Comparison of ENCODE assay signal across 9 cellular contexts in the genomic region with DNA sequence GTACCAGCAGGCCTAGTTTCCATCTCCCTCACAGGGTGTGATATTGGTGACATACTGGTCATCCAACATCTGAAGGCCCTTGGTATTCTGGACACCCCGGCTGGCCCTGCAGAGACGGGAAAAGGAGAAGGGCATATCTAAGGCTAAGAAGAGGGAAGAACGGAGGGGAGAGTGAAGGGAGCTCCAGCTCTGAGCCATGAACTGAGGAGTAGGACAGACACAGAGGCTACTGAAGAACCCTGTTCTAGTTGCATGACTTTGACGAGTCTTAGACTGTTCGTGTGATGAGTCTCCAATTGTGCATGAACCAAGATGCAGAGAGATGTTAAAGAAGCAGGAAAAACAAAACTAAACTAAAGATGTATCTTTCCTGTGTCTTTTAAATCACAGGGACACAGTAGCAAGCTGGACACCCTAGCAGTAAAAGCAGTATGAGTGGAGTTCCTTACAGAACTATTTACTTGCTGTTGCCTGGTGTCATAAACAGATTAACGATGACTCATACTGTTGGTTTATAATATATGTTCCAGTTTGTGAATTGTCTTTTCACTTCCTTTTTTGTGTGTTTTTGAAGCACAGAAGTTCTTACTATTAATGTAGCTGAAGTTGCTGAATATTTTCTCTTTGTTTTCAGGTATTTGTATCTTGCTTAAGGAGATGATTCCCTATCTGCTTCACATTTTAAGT. TPM values are rescaled to one million over a fixed set of nuclear protein-coding genes. Genes with fewer than 3 reads are reported as not detected.
A peak's percentile ranks its signal among the peaks of the same experiment; 100 is the strongest.
DNase-seq lines count a peak whose midpoint lies in the region; ATAC-seq and TF ChIP-seq lines count a peak whose summit lies in the region.
"Had no signal": no experiment of that assay in that cellular context is flagged by ENCODE, and none has a peak within 500 bp of the region (broad histone marks: within the 10 kb centered on the region; RNA-seq: fewer than 3 reads in every experiment).

No MANE protein-coding gene starts in this region.

- H3K4me3 Mint-ChIP-seq in activated T-cell treated with anti-CD3 and anti-CD28 coated beads, Interleukin-2, amount 50 U/mL, for 72 hours, result peak overlapping the region in 1 of 2 donors; percentile 11
- H3K4me3 Mint-ChIP-seq: activated naive CD8-positive, alpha-beta T cell had no signal

- ATAC-seq in activated T-cell treated with anti-CD3 and anti-CD28 coated beads, Interleukin-2, amount 50 U/mL, for 72 hours (replicated peaks in 1 of 2), result peak; percentile 53 to 73
- peak; percentile 99 for ATAC-seq in HG02852 (IDR thresholded peaks at IDR 0.05; ENCODE audit: unreplicated experiment)

- no peaks in the 10 kb centered on the region for H3K36me3 Mint-ChIP-seq in activated T-cell treated with anti-CD3 and anti-CD28 coated beads, Interleukin-2, amount 50 U/mL, for 72 hours (ENCODE audit: insufficient read depth in 2 of 2)
- H3K36me3 Mint-ChIP-seq: activated naive CD8-positive, alpha-beta T cell had no signal

- TF ChIP-seq POLR2A in erythroblast (IDR thresholded peaks at IDR 0.05; ENCODE audit: low read length), result no peak

- no peak overlapping the region for H3K4me3 ChIP-seq in OCI-LY3 (ENCODE audit: low read length)
- no peak overlapping the region for H3K4me3 ChIP-seq in skeletal muscle satellite cell (ENCODE audit: low read length)

- H3K27ac Mint-ChIP-seq in activated T-cell treated with anti-CD3 and anti-CD28 coated beads, Interleukin-2, amount 50 U/mL, for 72 hours, result no peak overlapping the region
- H3K27ac Mint-ChIP-seq: activated naive CD8-positive, alpha-beta T cell had no signal

- peaks cover 0 to under 1% of the 10 kb centered on the region in 2 donors for H3K9me3 Mint-ChIP-seq in activated T-cell treated with anti-CD3 and anti-CD28 coated beads, Interleukin-2, amount 50 U/mL, for 72 hours

- H3K27ac ChIP-seq in OCI-LY3 (ENCODE audit: low read length), result no peak overlapping the region

- H3K9me3 ChIP-seq in OCI-LY3 (ENCODE audit: insufficient read depth, low read length), result no peaks in the 10 kb centered on the region
- H3K9me3 ChIP-seq in skeletal muscle satellite cell (replicated peaks; ENCODE audit: low read length), result no peaks in the 10 kb centered on the region

- no peaks in the 10 kb centered on the region for H3K27me3 Mint-ChIP-seq in activated T-cell treated with anti-CD3 and anti-CD28 coated beads, Interleukin-2, amount 50 U/mL, for 72 hours (ENCODE audit: low read depth)
- H3K27me3 Mint-ChIP-seq: activated naive CD8-positive, alpha-beta T cell had no signal

- no peak for DNase-seq in activated T-cell treated with anti-CD3 and anti-CD28 coated beads, Interleukin-2, amount 50 U/mL, for 72 hours
- DNase-seq in activated T-cell treated with anti-CD3 and anti-CD28 coated beads for 4 hours (no peak), erythroblast (lab: John Stamatoyannopoulos, UW) (peak; percentile 14 to 23), NCI-H446 (lab: John Stamatoyannopoulos, UW) (no peak), NCI-H446 treated with DMSO at 0.1 percent for 48 hours (lab: John Stamatoyannopoulos, UW) (no peak)

- no peaks in the 10 kb centered on the region for H3K36me3 ChIP-seq in OCI-LY3 (replicated peaks; ENCODE audit: low read depth, low read length)
- H3K36me3 ChIP-seq in skeletal muscle satellite cell (ENCODE audit: insufficient read depth, low read length), result no peaks in the 10 kb centered on the region

- H3K4me2 ChIP-seq in OCI-LY3 (ENCODE audit: low read length) (peak overlapping the region; percentile 54), skeletal muscle satellite cell (ENCODE audit: low read length) (peak overlapping the region; percentile 47)

- no peak overlapping the region for H2AFZ ChIP-seq in OCI-LY3 (ENCODE audit: low read depth, low read length)

- no peak overlapping the region for H3K9ac ChIP-seq in OCI-LY3 (ENCODE audit: low read length)
- H3K9ac ChIP-seq in skeletal muscle satellite cell (ENCODE audit: low read depth, low read length), result peak overlapping the region; percentile 28

- peaks cover 11% of the 10 kb centered on the region for H3K4me1 Mint-ChIP-seq in activated T-cell treated with anti-CD3 and anti-CD28 coated beads, Interleukin-2, amount 50 U/mL, for 72 hours (ENCODE audit: low read depth)

- H3K79me2 ChIP-seq in OCI-LY3 (ENCODE audit: low read length), result no peaks in the 10 kb centered on the region

- H3K27me3 ChIP-seq in OCI-LY3 (ENCODE audit: low read depth, low read length) (peaks cover 31% of the 10 kb centered on the region), skeletal muscle satellite cell (ENCODE audit: control insufficient read depth, insufficient read depth, low read length) (no peaks in the 10 kb centered on the region)

- TF ChIP-seq CTCF in OCI-LY3 (IDR thresholded peaks at IDR 0.05; ENCODE audit: low read depth, low read length), result no peak

- H3K4me1 ChIP-seq in OCI-LY3 (ENCODE audit: low read length) (peaks cover 15% of the 10 kb centered on the region), skeletal muscle satellite cell (ENCODE audit: control insufficient read depth, insufficient read depth, low read length) (peaks cover 11% of the 10 kb centered on the region)

- H4K20me1 ChIP-seq in OCI-LY3 (ENCODE audit: insufficient read depth, low read length), result no peaks in the 10 kb centered on the region

RNA-seq across cellular contexts. Expression of a gene that starts 15.5 kb away (rescaled TPM):
- total RNA-seq in activated T-cell treated with anti-CD3 and anti-CD28 coated beads, Interleukin-2, amount 50 U/mL, for 72 hours, result 1 to 10 TPM; 2.3 to 2.5 TPM
- total RNA-seq in skeletal muscle satellite cell (2012; rRNA removed), result 16.6 and 19.5 TPM in 2 replicates

Comparison
In these comparisons a context has a peak if more than half of its experiments do, and no peak if none do; other contexts are left out.
1. DNase-seq: peak in erythroblast (2 of 2); none in activated T-cell treated with anti-CD3 and anti-CD28 coated beads, Interleukin-2, amount 50 U/mL, for 72 hours (0 of 2), activated T-cell treated with anti-CD3 and anti-CD28 coated beads for 4 hours (single experiment), NCI-H446 (0 of 2) and NCI-H446 treated with DMSO at 0.1 percent for 48 hours (single experiment).